ENCODE assay signal across 8 cellular contexts in genomic region chr1:185733818-185734709, GRCh38. TPM values are rescaled to one million over a fixed set of nuclear protein-coding genes. Genes with fewer than 3 reads are reported as not detected.
DNase-seq lines count a peak whose midpoint lies in the region; ATAC-seq and TF ChIP-seq lines count a peak whose summit lies in the region.

HMCN1 (plus strand) TSS chr1:185734391; CDS start chr1:185734780, 389 bp downstream.

- DNase-seq in AG10803 (ENCODE audit: low read depth): peak; percentile 82
- DNase-seq in GM20000 (ENCODE audit: low spot score): peak; percentile 8
- peak; percentile 88 for DNase-seq in NCI-H526 treated with DMSO at 0.1 percent for 48 hours (lab: John Stamatoyannopoulos, UW)
- DNase-seq in head of caudate nucleus: peak in 41 of 42 donors; percentile 18 to 76 (median 43)
- DNase-seq in neural crest cell (ENCODE audit: low read depth, low spot score): peak; percentile 59

- H3K4me3 Mint-ChIP-seq in activated naive CD4-positive, alpha-beta T cell treated with anti-CD3 and anti-CD28 coated beads, Interleukin-2, amount 50 U/mL, for 24 hours: peak within 1 kb of the TSS; percentile 66
- H3K4me3 Mint-ChIP-seq in neural crest cell: peak within 1 kb of the TSS; percentile 83

- intact Hi-C loops in head of caudate nucleus (cut with DNase I): no loop called here

- peaks cover 8% of the 10 kb centered on the region for H3K36me3 Mint-ChIP-seq in activated naive CD4-positive, alpha-beta T cell treated with anti-CD3 and anti-CD28 coated beads, Interleukin-2, amount 50 U/mL, for 24 hours
- peaks cover 3% of the 10 kb centered on the region for H3K36me3 Mint-ChIP-seq in neural crest cell (ENCODE audit: low read depth)

- no peak within 1 kb of the TSS for H3K27ac Mint-ChIP-seq in activated naive CD4-positive, alpha-beta T cell treated with anti-CD3 and anti-CD28 coated beads, Interleukin-2, amount 50 U/mL, for 24 hours
- peak within 1 kb of the TSS; percentile 91 for H3K27ac Mint-ChIP-seq in neural crest cell (ENCODE audit: unreplicated experiment)

- ATAC-seq in HG03095 (IDR thresholded peaks at IDR 0.05; ENCODE audit: unreplicated experiment) (no peak), HG02973 (IDR thresholded peaks at IDR 0.05; ENCODE audit: unreplicated experiment) (no peak)

- H3K4me1 Mint-ChIP-seq in activated naive CD4-positive, alpha-beta T cell treated with anti-CD3 and anti-CD28 coated beads, Interleukin-2, amount 50 U/mL, for 24 hours: peaks cover 17% of the 10 kb centered on the region
- peaks cover 23% of the 10 kb centered on the region for H3K4me1 Mint-ChIP-seq in neural crest cell

- H3K27me3 Mint-ChIP-seq in activated naive CD4-positive, alpha-beta T cell treated with anti-CD3 and anti-CD28 coated beads, Interleukin-2, amount 50 U/mL, for 24 hours: peaks cover 65% of the 10 kb centered on the region
- peaks cover 7% of the 10 kb centered on the region for H3K27me3 Mint-ChIP-seq in neural crest cell (ENCODE audit: low read depth)

- peak within 1 kb of the TSS; percentile 70 for H3K4me3 ChIP-seq in AG10803 (ENCODE audit: low read length)

- peaks cover 23% of the 10 kb centered on the region for H3K9me3 Mint-ChIP-seq in activated naive CD4-positive, alpha-beta T cell treated with anti-CD3 and anti-CD28 coated beads, Interleukin-2, amount 50 U/mL, for 24 hours
- H3K9me3 Mint-ChIP-seq in neural crest cell: peaks cover 5% of the 10 kb centered on the region

- TF ChIP-seq CTCF in AG10803 (conservative IDR thresholded peaks at IDR 0.05; ENCODE audit: low read length) (peak; percentile 55), GM20000 (IDR thresholded peaks at IDR 0.05; ENCODE audit: extremely low read depth, missing control alignments) (peak; percentile 15), neural crest cell (conservative IDR thresholded peaks at IDR 0.05) (peak; percentile 56)

RNA-seq across cellular contexts. Expression of gene HMCN1, which starts in this region (rescaled TPM):
- 16.6 and 18.1 TPM in 2 replicates for total RNA-seq in neural crest cell

Comparison
In these comparisons a context has a peak if more than half of its experiments do, and no peak if none do; other contexts are left out.
1. DNase-seq: peak in every context shown above with its lines; median percentile 88 in NCI-H526 treated with DMSO at 0.1 percent for 48 hours; 82 in AG10803; 59 in neural crest cell; 43 in head of caudate nucleus; 8 in GM20000.